Comparison of ENCODE assay signal across 9 cellular contexts in genomic region chr9:14316574-14317304, GRCh38. TPM values are rescaled to one million over a fixed set of nuclear protein-coding genes. Genes with fewer than 3 reads are reported as not detected.
DNase-seq lines count a peak whose midpoint lies in the region; ATAC-seq and TF ChIP-seq lines count a peak whose summit lies in the region.
"Had no signal": no experiment of that assay in that cellular context is flagged by ENCODE, and none has a peak within 500 bp of the region (broad histone marks: within the 10 kb centered on the region; RNA-seq: fewer than 3 reads in every experiment).

No MANE protein-coding gene starts in this region.

- H3K27me3 ChIP-seq in right lobe of liver (no peaks in the 10 kb centered on the region), testis (no peaks in the 10 kb centered on the region)

- DNase-seq in NCI-H82 (lab: John Stamatoyannopoulos, UW), result peak; percentile 64
- DNase-seq in NCI-H82 treated with DMSO at 0.1 percent for 48 hours (lab: John Stamatoyannopoulos, UW; ENCODE audit: unreplicated experiment), result no peak
- no peak for DNase-seq in MCF 10A (ENCODE audit: unreplicated experiment)
- DNase-seq in right lobe of liver, result no peak
- DNase-seq in testis, result no peak
- DNase-seq in GF-D8 (lab: John Stamatoyannopoulos, UW), result no peak
- DNase-seq in HUDEP-2 (lab: John Stamatoyannopoulos, UW; ENCODE audit: unreplicated experiment in 76 of 76), result no peak
- DNase-seq: effector memory CD4-positive, alpha-beta T cell had no signal

- H3K36me3 Mint-ChIP-seq in MCF 10A (ENCODE audit: insufficient read depth, unreplicated experiment), result peaks cover 7% of the 10 kb centered on the region

- TF ChIP-seq POLR2A in right lobe of liver (IDR thresholded peaks at IDR 0.05), result no peak
- TF ChIP-seq POLR2A in testis (IDR thresholded peaks at IDR 0.05), result no peak

- H3K9me3 ChIP-seq in right lobe of liver (no peaks in the 10 kb centered on the region), testis (no peaks in the 10 kb centered on the region)

- H3K27ac ChIP-seq in right lobe of liver (peak overlapping the region; percentile 83 to 95 (median 91)), testis (peak overlapping the region; percentile 81 to 89)

- intact Hi-C loops in MCF 10A (cut with micrococcal nuclease) (no loop called here), right lobe of liver (cut with DNase I) (no loop called here), testis (cut with DNase I; ENCODE audit: low total_unique reads) (no loop called here)

- no peak for ATAC-seq in right lobe of liver
- ATAC-seq in HG02759 (IDR thresholded peaks at IDR 0.05; ENCODE audit: unreplicated experiment), result no peak

- H3K4me1 ChIP-seq in right lobe of liver, result peaks cover 0 to 42% (median 15%) of the 10 kb centered on the region in 4 donors
- peaks cover 20% of the 10 kb centered on the region for H3K4me1 ChIP-seq in testis

- CTCF ChIA-PET in MCF 10A (lab: Yijun Ruan, JAX), result interaction anchor here (0.6 to 1.0 kb wide), 4 partner anchors 36 to 628 kb away, joined by 3 to 5 read pairs (median 4); no protein-coding TSS in a partner anchor

- 59% methylated on average over 8 of the region's 8 CpGs for WGBS in right lobe of liver (ENCODE audit: insufficient coverage, low coverage, low lambda C conversion rate, missing lambda C conversion rate)
- 26 to 37% methylated on average over 8 of the region's 8 CpGs for WGBS in testis, 2 donors

- no peak for TF ChIP-seq CTCF in MCF 10A (IDR thresholded peaks at IDR 0.05; ENCODE audit: unreplicated experiment)
- TF ChIP-seq CTCF in right lobe of liver (IDR thresholded peaks at IDR 0.05), result no peak
- TF ChIP-seq CTCF in testis (IDR thresholded peaks at IDR 0.05), result no peak

- no peaks in the 10 kb centered on the region for H3K27me3 Mint-ChIP-seq in MCF 10A (ENCODE audit: insufficient read depth, unreplicated experiment)

- H3K36me3 ChIP-seq in right lobe of liver (no peaks in the 10 kb centered on the region), testis (ENCODE audit: low read depth, missing control alignments) (no peaks in the 10 kb centered on the region)

- H3K4me3 ChIP-seq in right lobe of liver (peak overlapping the region; percentile 49 to 75 (median 58)), testis (peak overlapping the region; percentile 68 to 78)

- no TSS peak for BruUV-seq in MCF 10A (replicated peaks; lab: Mats Ljungman, UMichigan)

- H3K9me3 Mint-ChIP-seq in MCF 10A (ENCODE audit: unreplicated experiment), result no peaks in the 10 kb centered on the region

- H3K4me3 Mint-ChIP-seq in MCF 10A (ENCODE audit: unreplicated experiment), result peak overlapping the region; percentile 80

- peak overlapping the region; percentile 72 for H3K27ac Mint-ChIP-seq in MCF 10A (ENCODE audit: low read depth, unreplicated experiment)

- peaks cover 55% of the 10 kb centered on the region for H3K4me1 Mint-ChIP-seq in MCF 10A (ENCODE audit: insufficient read depth, unreplicated experiment)

- POLR2A ChIA-PET in MCF 10A (lab: Yijun Ruan, JAX), result interaction anchor here (0.6 to 6.1 kb wide), 17 partner anchors 8 to 1533 kb away, joined by 3 to 77 read pairs (median 3); no protein-coding TSS in a partner anchor

RNA-seq across cellular contexts. Expression of gene NFIB, which starts 2.8 kb away (rescaled TPM):
- total RNA-seq in MCF 10A (2022) (52.2 and 70.8 TPM in 2 replicates), right lobe of liver (10 to 100 TPM; 23.0 to 45.3 (median 39.6) TPM), testis (10 to 100 TPM; 23.1 to 34.7 TPM)
- 8.4 TPM for polyA plus RNA-seq in testis (ENCODE audit: insufficient read depth, low read depth, low replicate concordance)
